ENCODE assay signal across 8 cellular contexts in the genomic region with DNA sequence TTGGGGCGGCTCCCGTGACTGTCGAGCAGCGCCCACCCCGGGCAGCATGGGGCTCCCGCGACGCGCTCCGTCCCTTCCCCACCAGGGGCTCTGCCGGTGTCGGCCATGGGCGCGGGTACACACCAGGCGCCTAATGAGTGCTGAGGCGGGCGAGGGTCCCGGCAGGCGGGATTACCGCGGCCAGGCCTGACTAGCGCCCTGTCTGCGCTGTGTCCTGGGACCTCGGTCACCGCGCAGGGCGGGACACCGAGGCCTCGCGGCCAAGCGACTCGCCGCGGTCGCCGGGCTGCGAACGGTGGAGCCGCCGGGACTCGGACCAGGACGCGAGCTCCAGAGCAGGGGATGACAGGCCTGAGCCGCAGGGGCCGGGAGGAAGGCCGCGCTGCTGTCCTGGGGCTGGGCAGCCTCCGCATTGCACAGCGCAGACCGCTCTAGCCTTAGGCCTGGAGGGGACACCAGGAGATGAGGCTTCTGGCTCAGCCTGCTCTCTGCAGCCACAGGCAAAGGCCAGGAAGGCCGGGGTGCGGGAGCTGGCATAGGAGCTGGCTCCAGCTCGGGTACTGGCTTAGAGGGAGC. TPM values are rescaled to one million over a fixed set of nuclear protein-coding genes. Genes with fewer than 3 reads are reported as not detected.
DNase-seq lines count a peak whose midpoint lies in the region; ATAC-seq and TF ChIP-seq lines count a peak whose summit lies in the region.

No MANE protein-coding gene starts in this region.

- H2AFZ ChIP-seq in osteoblast (ENCODE audit: low read length) = peak overlapping the region; percentile 78

- peaks cover 50% of the 10 kb centered on the region for H4K20me1 ChIP-seq in osteoblast (ENCODE audit: insufficient read depth, low read length)

- H3K4me3 ChIP-seq in WI38 (ENCODE audit: low read depth, low read length) (peak overlapping the region; percentile 84), foreskin fibroblast (ENCODE audit: low read depth in 1 of 2, low read length in 2 of 2) (peak overlapping the region; percentile 85 to 92), osteoblast (ENCODE audit: insufficient read depth, low read length) (peak overlapping the region; percentile 99)

- ATAC-seq in GM18520 (IDR thresholded peaks at IDR 0.05; ENCODE audit: unreplicated experiment) (peak; percentile 5), HG03095 (IDR thresholded peaks at IDR 0.05; ENCODE audit: unreplicated experiment) (peak; percentile 18)

- no peak for TF ChIP-seq CTCF in WI38 (IDR thresholded peaks at IDR 0.05; ENCODE audit: low read depth, low read length)
- TF ChIP-seq CTCF in foreskin fibroblast (IDR thresholded peaks at IDR 0.05; ENCODE audit: low read depth, low read length) = no peak
- TF ChIP-seq CTCF in osteoblast (IDR thresholded peaks at IDR 0.05; ENCODE audit: extremely low read depth, low read depth, low read length) = no peak

- peaks cover 61% of the 10 kb centered on the region for H3K79me2 ChIP-seq in osteoblast (ENCODE audit: insufficient read depth, low read length)

- no peaks in the 10 kb centered on the region for H3K27me3 ChIP-seq in osteoblast (ENCODE audit: insufficient read depth, low read length)

- H3K4me2 ChIP-seq in osteoblast (ENCODE audit: insufficient read depth, low read length) = peak overlapping the region; percentile 100

- H3K4me1 ChIP-seq in osteoblast (ENCODE audit: insufficient read depth, low read length) = peaks cover 24% of the 10 kb centered on the region

- H3K27ac ChIP-seq in osteoblast (ENCODE audit: low read depth, low read length) = peak overlapping the region; percentile 48

- H3K9me3 ChIP-seq in osteoblast (ENCODE audit: low read depth, low read length) = no peaks in the 10 kb centered on the region

- peak; percentile 21 for DNase-seq in ACHN
- peak; percentile 34 to 71 for DNase-seq in foreskin fibroblast
- DNase-seq in osteoblast (ENCODE audit: insufficient read length, low spot score, missing footprints) = peak; percentile 98
- no peak for DNase-seq in HPDE6-E6E7 (ENCODE audit: extremely low spot score)
- no peak for DNase-seq in activated CD4-positive, alpha-beta T cell treated with anti-CD3 and anti-CD28 coated beads, Interleukin-2, amount 50 U/mL, for 1 hour

- in situ Hi-C loops in ACHN (cut with HindIII; ENCODE audit: low pct_ligation_motif_present, low pct_unique_long_range_greater_than_20kb, low sequenced_read_pairs) = no loop called here

- H3K36me3 ChIP-seq in osteoblast (ENCODE audit: insufficient read depth, low read length) = peaks cover 32% of the 10 kb centered on the region

RNA-seq across cellular contexts. Expression of gene LCN10, which starts 14.1 kb away (rescaled TPM):
- not detected in 2 replicates for total RNA-seq in osteoblast

RNA-seq across cellular contexts. Expression of gene DIPK1B, which starts 16.3 kb away (rescaled TPM):
- not detected in 2 replicates for total RNA-seq in osteoblast

RNA-seq across cellular contexts. Expression of gene LCN6, which starts 19.7 kb away (rescaled TPM):
- not detected in 2 replicates for total RNA-seq in osteoblast

RNA-seq across cellular contexts. Expression of gene LCN8, which starts 29.4 kb away (rescaled TPM):
- not detected in 2 replicates for total RNA-seq in osteoblast

RNA-seq across cellular contexts. Expression of gene LCN15, which starts 35.7 kb away (rescaled TPM):
- not detected in 2 replicates for total RNA-seq in osteoblast

Comparison
In these comparisons a context has a peak if more than half of its experiments do, and no peak if none do; other contexts are left out.
1. DNase-seq: peak in ACHN (single experiment), foreskin fibroblast (2 of 2) and osteoblast (single experiment); none in HPDE6-E6E7 (single experiment) and activated CD4-positive, alpha-beta T cell treated with anti-CD3 and anti-CD28 coated beads, Interleukin-2, amount 50 U/mL, for 1 hour (single experiment).
2. Peak in every context shown above with its lines, with median percentiles within 50 percentile points of each other: H3K4me3 ChIP-seq.